ENCODE assay signal across 25 cellular contexts in genomic region chr1:59442492-59442891, GRCh38.
"Had no signal": no experiment of that assay in that cellular context is flagged by ENCODE, and none has a peak within 500 bp of the region (broad histone marks: within the 10 kb centered on the region; RNA-seq: fewer than 3 reads in every experiment).

No MANE protein-coding gene starts in this region.

- H3K27ac Mint-ChIP-seq: activated CD4-positive, alpha-beta memory T cell treated with anti-CD3 and anti-CD28 coated beads for 36 hours; activated CD8-positive, alpha-beta memory T cell treated with anti-CD3 and anti-CD28 coated beads, Interleukin-2, amount 10 ng/mL, durations not matched to agents 7 days and 5 days; dendritic cell treated with granulocyte-macrophage colony-stimulating factor and Interleukin-4, amounts not matched to agents 40 ng/mL and 50 ng/mL, for 4 days; memory B cell; nephron progenitor cell; T-cell; T-helper 2 cell treated with Interferon-gamma antibody and Interleukin-4, amounts not matched to agents 5 μg/mL and 100 μg/mL, for 36 hours had no signal

- H3K9me3 ChIP-seq: body of pancreas, gastrocnemius medialis, pancreas, psoas muscle, right atrium auricular region, thoracic aorta, upper lobe of left lung had no signal

- H3K4me1 Mint-ChIP-seq: T-cell had no signal

- H3K27me3 Mint-ChIP-seq: activated CD4-positive, alpha-beta memory T cell treated with anti-CD3 and anti-CD28 coated beads for 36 hours; activated CD8-positive, alpha-beta memory T cell treated with anti-CD3 and anti-CD28 coated beads, Interleukin-2, amount 10 ng/mL, durations not matched to agents 7 days and 5 days; dendritic cell treated with granulocyte-macrophage colony-stimulating factor and Interleukin-4, amounts not matched to agents 40 ng/mL and 50 ng/mL, for 4 days; memory B cell; T-cell had no signal

- ATAC-seq: activated CD8-positive, alpha-beta memory T cell treated with anti-CD3 and anti-CD28 coated beads, Interleukin-2, amount 10 ng/mL, durations not matched to agents 7 days and 5 days; body of pancreas; esophagus mucosa; gastrocnemius medialis; left colon; pancreas; psoas muscle; T-cell had no signal

- DNase-seq: activated CD4-positive, alpha-beta memory T cell treated with anti-CD3 and anti-CD28 coated beads for 36 hours; activated CD8-positive, alpha-beta memory T cell treated with anti-CD3 and anti-CD28 coated beads, Interleukin-2, amount 10 ng/mL, durations not matched to agents 7 days and 5 days; activated naive CD4-positive, alpha-beta T cell treated with Interleukin-2 at 50 U/mL for 16 hours; activated T-cell treated with anti-CD3 and anti-CD28 coated beads for 4 hours; anterior cingulate cortex; body of pancreas; caudate nucleus; effector CD4-positive, alpha-beta T cell; gastrocnemius medialis; islet precursor cell; left colon; nephron progenitor cell; pancreas; psoas muscle; SHP77 treated with DMSO at 0.1 percent for 48 hours; stimulated activated CD4-positive, alpha-beta T cell treated with anti-CD3 and anti-CD28 coated beads, Interleukin-12 subunit alpha, Interleukin-12 subunit beta, amount 100 ng/mL, for 4 hours; T-cell; upper lobe of left lung; WERI-Rb-1 had no signal

- H3K36me3 Mint-ChIP-seq: activated CD4-positive, alpha-beta memory T cell treated with anti-CD3 and anti-CD28 coated beads for 36 hours; activated CD8-positive, alpha-beta memory T cell treated with anti-CD3 and anti-CD28 coated beads, Interleukin-2, amount 10 ng/mL, durations not matched to agents 7 days and 5 days; T-cell had no signal

- H3K4me1 ChIP-seq: pancreas had no signal

- H3K36me3 ChIP-seq: gastrocnemius medialis, pancreas, right atrium auricular region, thoracic aorta, upper lobe of left lung, WERI-Rb-1 had no signal

- H3K27ac ChIP-seq: body of pancreas, pancreas, psoas muscle, right atrium auricular region, thoracic aorta, upper lobe of left lung, WERI-Rb-1 had no signal

- H3K4me3 Mint-ChIP-seq: activated CD4-positive, alpha-beta memory T cell treated with anti-CD3 and anti-CD28 coated beads for 36 hours; activated CD8-positive, alpha-beta memory T cell treated with anti-CD3 and anti-CD28 coated beads, Interleukin-2, amount 10 ng/mL, durations not matched to agents 7 days and 5 days; dendritic cell treated with granulocyte-macrophage colony-stimulating factor and Interleukin-4, amounts not matched to agents 40 ng/mL and 50 ng/mL, for 4 days; memory B cell; nephron progenitor cell; T-cell; T-helper 2 cell treated with Interferon-gamma antibody and Interleukin-4, amounts not matched to agents 5 μg/mL and 100 μg/mL, for 36 hours had no signal

- H3K27me3 ChIP-seq: body of pancreas, gastrocnemius medialis, pancreas, right atrium auricular region, upper lobe of left lung had no signal

- H3K9me3 Mint-ChIP-seq: activated CD4-positive, alpha-beta memory T cell treated with anti-CD3 and anti-CD28 coated beads for 36 hours; dendritic cell treated with granulocyte-macrophage colony-stimulating factor and Interleukin-4, amounts not matched to agents 40 ng/mL and 50 ng/mL, for 4 days; memory B cell; T-cell; T-helper 2 cell treated with Interferon-gamma antibody and Interleukin-4, amounts not matched to agents 5 μg/mL and 100 μg/mL, for 36 hours had no signal

- H3K4me3 ChIP-seq: body of pancreas, gastrocnemius medialis, pancreas, psoas muscle, right atrium auricular region, thoracic aorta, upper lobe of left lung had no signal
